In the genomic region with DNA sequence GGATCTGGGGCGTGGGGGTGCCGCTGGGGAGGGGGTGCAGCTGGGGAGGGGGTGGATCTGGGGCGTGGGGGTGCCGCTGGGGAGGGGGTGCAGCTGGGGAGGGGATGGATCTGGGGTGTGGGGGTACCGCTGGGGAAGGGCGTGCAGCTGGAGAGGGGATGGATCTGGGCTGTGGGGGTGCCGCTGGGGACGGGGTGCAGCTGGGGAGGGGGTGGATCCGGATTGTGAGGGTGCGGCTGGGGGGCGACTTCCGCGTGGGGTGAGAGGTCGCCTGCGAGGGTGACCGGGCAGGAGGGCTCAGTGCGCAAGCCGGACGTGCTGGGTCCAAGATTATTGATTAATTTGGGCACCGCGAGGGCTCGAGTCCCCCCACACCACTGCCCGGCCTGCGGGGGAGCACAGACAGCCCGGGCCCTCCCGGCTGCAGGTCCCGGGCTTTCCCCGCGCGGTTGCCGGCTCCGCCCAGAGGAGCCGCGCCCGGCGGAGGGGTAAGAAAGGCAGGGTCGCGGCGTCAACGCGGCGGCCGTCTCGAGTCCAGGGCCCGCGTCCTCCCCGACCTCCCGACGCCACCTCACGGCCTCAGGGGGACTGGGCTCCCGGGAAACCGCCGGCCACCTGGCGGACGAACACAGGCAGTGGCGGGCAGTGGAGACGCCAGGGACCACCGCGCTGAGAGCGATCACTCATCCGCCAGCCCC, we compare ENCODE assay signal across 1 cellular context.
TF ChIP-seq lines count a peak whose summit lies in the region.

No MANE protein-coding gene starts in this region.

TF ChIP-seq in HepG2, 621 proteins besides CTCF, POLR2A, EP300 and RAD21 (continued from another document and continues in another):
- TF ChIP-seq, protein P1, sequence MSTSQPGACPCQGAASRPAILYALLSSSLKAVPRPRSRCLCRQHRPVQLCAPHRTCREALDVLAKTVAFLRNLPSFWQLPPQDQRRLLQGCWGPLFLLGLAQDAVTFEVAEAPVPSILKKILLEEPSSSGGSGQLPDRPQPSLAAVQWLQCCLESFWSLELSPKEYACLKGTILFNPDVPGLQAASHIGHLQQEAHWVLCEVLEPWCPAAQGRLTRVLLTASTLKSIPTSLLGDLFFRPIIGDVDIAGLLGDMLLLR (CRISPR knock-in tag; IDR thresholded peaks at IDR 0.05): no peak
- TF ChIP-seq, protein P2, sequence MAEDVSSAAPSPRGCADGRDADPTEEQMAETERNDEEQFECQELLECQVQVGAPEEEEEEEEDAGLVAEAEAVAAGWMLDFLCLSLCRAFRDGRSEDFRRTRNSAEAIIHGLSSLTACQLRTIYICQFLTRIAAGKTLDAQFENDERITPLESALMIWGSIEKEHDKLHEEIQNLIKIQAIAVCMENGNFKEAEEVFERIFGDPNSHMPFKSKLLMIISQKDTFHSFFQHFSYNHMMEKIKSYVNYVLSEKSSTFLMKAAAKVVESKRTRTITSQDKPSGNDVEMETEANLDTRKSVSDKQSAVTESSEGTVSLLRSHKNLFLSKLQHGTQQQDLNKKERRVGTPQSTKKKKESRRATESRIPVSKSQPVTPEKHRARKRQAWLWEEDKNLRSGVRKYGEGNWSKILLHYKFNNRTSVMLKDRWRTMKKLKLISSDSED (CRISPR knock-in tag; IDR thresholded peaks at IDR 0.05): no peak
- TF ChIP-seq BRD4 (CRISPR knock-in tag; IDR thresholded peaks at IDR 0.05): 0 out of 2 replicates have a peak, but pooled peaks have one; percentile 20
- TF ChIP-seq ZBTB21 (CRISPR knock-in tag; IDR thresholded peaks at IDR 0.05): no peak
- no peak for TF ChIP-seq ZNF557 (CRISPR knock-in tag; IDR thresholded peaks at IDR 0.05)
- no peak for TF ChIP-seq TBL1XR1 (IDR thresholded peaks at IDR 0.05; ENCODE audit: borderline replicate concordance, low read length, partially characterized antibody)
- no peak for TF ChIP-seq NCOA5 (CRISPR knock-in tag; IDR thresholded peaks at IDR 0.05)
- TF ChIP-seq GLI4 (CRISPR knock-in tag; IDR thresholded peaks at IDR 0.05; ENCODE audit: borderline replicate concordance): no peak
- TF ChIP-seq HNF4G (IDR thresholded peaks at IDR 0.05; ENCODE audit: borderline replicate concordance, low read depth, low read length): no peak
- TF ChIP-seq HNF4G (CRISPR knock-in tag; IDR thresholded peaks at IDR 0.05; ENCODE audit: borderline replicate concordance, low read depth): no peak
- no peak for TF ChIP-seq ZNF562 (CRISPR knock-in tag; IDR thresholded peaks at IDR 0.05; ENCODE audit: borderline replicate concordance)
- peak; percentile 45 for TF ChIP-seq ONECUT2 (CRISPR knock-in tag; IDR thresholded peaks at IDR 0.05)
- no peak for TF ChIP-seq ZNF432 (CRISPR knock-in tag; IDR thresholded peaks at IDR 0.05; ENCODE audit: borderline replicate concordance)
- no peak for TF ChIP-seq AKAP8 (CRISPR knock-in tag; IDR thresholded peaks at IDR 0.05)
- peak; percentile 54; the same call in 1 of the 2 replicates for TF ChIP-seq MYC (CRISPR knock-in tag; IDR thresholded peaks at IDR 0.05; ENCODE audit: borderline replicate concordance)
- TF ChIP-seq ZBTB3 (CRISPR knock-in tag; IDR thresholded peaks at IDR 0.05; ENCODE audit: borderline replicate concordance, low read depth): no peak
- TF ChIP-seq, protein P3, sequence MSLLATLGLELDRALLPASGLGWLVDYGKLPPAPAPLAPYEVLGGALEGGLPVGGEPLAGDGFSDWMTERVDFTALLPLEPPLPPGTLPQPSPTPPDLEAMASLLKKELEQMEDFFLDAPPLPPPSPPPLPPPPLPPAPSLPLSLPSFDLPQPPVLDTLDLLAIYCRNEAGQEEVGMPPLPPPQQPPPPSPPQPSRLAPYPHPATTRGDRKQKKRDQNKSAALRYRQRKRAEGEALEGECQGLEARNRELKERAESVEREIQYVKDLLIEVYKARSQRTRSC (CRISPR knock-in tag; IDR thresholded peaks at IDR 0.05; ENCODE audit: low read depth): no peak
- TF ChIP-seq, protein P4, sequence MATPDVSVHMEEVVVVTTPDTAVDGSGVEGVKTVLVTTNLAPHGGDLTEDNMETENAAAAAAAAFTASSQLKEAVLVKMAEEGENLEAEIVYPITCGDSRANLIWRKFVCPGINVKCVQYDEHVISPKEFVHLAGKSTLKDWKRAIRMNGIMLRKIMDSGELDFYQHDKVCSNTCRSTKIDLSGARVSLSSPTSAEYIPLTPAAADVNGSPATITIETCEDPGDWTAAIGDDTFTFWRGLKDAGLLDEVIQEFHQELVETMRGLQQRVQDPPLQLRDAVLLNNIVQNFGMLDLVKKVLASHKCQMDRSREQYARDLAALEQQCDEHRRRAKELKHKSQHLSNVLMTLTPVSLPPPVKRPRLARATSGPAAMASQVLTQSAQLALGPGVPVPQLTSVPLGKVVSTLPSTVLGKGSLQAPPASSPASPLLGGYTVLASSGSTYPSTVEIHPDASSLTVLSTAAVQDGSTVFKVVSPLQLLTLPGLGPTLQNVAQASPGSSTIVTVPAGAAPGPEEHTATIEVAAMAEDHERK (CRISPR knock-in tag; IDR thresholded peaks at IDR 0.05; ENCODE audit: low read depth): no peak
- TF ChIP-seq ZNF44 (CRISPR knock-in tag; IDR thresholded peaks at IDR 0.05): no peak
- TF ChIP-seq RFX3 (CRISPR knock-in tag; IDR thresholded peaks at IDR 0.05): no peak
- TF ChIP-seq, protein P5, sequence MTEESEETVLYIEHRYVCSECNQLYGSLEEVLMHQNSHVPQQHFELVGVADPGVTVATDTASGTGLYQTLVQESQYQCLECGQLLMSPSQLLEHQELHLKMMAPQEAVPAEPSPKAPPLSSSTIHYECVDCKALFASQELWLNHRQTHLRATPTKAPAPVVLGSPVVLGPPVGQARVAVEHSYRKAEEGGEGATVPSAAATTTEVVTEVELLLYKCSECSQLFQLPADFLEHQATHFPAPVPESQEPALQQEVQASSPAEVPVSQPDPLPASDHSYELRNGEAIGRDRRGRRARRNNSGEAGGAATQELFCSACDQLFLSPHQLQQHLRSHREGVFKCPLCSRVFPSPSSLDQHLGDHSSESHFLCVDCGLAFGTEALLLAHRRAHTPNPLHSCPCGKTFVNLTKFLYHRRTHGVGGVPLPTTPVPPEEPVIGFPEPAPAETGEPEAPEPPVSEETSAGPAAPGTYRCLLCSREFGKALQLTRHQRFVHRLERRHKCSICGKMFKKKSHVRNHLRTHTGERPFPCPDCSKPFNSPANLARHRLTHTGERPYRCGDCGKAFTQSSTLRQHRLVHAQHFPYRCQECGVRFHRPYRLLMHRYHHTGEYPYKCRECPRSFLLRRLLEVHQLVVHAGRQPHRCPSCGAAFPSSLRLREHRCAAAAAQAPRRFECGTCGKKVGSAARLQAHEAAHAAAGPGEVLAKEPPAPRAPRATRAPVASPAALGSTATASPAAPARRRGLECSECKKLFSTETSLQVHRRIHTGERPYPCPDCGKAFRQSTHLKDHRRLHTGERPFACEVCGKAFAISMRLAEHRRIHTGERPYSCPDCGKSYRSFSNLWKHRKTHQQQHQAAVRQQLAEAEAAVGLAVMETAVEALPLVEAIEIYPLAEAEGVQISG (CRISPR knock-in tag; IDR thresholded peaks at IDR 0.05): peak; percentile 31; the same call in 1 of the 2 replicates
- TF ChIP-seq ZNF143 (CRISPR knock-in tag; IDR thresholded peaks at IDR 0.05): no peak
- TF ChIP-seq, protein P6, sequence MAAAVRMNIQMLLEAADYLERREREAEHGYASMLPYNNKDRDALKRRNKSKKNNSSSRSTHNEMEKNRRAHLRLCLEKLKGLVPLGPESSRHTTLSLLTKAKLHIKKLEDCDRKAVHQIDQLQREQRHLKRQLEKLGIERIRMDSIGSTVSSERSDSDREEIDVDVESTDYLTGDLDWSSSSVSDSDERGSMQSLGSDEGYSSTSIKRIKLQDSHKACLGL (CRISPR knock-in tag; IDR thresholded peaks at IDR 0.05): no peak; the same call in 1 of the 2 replicates
- TF ChIP-seq SUZ12 (IDR thresholded peaks at IDR 0.05; ENCODE audit: low read depth, low read length): no peak
- TF ChIP-seq ZNF232 (CRISPR knock-in tag; IDR thresholded peaks at IDR 0.05; ENCODE audit: borderline replicate concordance): 0 out of 2 replicates have a peak, but pooled peaks have one; percentile 12
- TF ChIP-seq FOXC1 (CRISPR knock-in tag; IDR thresholded peaks at IDR 0.05; ENCODE audit: borderline replicate concordance): no peak
- no peak for TF ChIP-seq HMG20A (CRISPR knock-in tag; IDR thresholded peaks at IDR 0.05; ENCODE audit: borderline replicate concordance)
- no peak for TF ChIP-seq ZNF431 (CRISPR knock-in tag; IDR thresholded peaks at IDR 0.05; ENCODE audit: borderline replicate concordance, low read depth)
- TF ChIP-seq ZKSCAN5 (CRISPR knock-in tag; IDR thresholded peaks at IDR 0.05): no peak
- no peak for TF ChIP-seq ZNF274 (CRISPR knock-in tag; IDR thresholded peaks at IDR 0.05)
- TF ChIP-seq, protein P7, sequence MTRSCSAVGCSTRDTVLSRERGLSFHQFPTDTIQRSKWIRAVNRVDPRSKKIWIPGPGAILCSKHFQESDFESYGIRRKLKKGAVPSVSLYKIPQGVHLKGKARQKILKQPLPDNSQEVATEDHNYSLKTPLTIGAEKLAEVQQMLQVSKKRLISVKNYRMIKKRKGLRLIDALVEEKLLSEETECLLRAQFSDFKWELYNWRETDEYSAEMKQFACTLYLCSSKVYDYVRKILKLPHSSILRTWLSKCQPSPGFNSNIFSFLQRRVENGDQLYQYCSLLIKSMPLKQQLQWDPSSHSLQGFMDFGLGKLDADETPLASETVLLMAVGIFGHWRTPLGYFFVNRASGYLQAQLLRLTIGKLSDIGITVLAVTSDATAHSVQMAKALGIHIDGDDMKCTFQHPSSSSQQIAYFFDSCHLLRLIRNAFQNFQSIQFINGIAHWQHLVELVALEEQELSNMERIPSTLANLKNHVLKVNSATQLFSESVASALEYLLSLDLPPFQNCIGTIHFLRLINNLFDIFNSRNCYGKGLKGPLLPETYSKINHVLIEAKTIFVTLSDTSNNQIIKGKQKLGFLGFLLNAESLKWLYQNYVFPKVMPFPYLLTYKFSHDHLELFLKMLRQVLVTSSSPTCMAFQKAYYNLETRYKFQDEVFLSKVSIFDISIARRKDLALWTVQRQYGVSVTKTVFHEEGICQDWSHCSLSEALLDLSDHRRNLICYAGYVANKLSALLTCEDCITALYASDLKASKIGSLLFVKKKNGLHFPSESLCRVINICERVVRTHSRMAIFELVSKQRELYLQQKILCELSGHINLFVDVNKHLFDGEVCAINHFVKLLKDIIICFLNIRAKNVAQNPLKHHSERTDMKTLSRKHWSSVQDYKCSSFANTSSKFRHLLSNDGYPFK (CRISPR knock-in tag; IDR thresholded peaks at IDR 0.05; ENCODE audit: borderline replicate concordance): no peak; the same call in 1 of the 2 replicates
- TF ChIP-seq, protein P8, sequence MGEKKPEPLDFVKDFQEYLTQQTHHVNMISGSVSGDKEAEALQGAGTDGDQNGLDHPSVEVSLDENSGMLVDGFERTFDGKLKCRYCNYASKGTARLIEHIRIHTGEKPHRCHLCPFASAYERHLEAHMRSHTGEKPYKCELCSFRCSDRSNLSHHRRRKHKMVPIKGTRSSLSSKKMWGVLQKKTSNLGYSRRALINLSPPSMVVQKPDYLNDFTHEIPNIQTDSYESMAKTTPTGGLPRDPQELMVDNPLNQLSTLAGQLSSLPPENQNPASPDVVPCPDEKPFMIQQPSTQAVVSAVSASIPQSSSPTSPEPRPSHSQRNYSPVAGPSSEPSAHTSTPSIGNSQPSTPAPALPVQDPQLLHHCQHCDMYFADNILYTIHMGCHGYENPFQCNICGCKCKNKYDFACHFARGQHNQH (CRISPR knock-in tag; IDR thresholded peaks at IDR 0.05): 0 out of 2 replicates have a peak, but pooled peaks have one; percentile 16
- TF ChIP-seq ZSCAN12 (CRISPR knock-in tag; IDR thresholded peaks at IDR 0.05): no peak
- TF ChIP-seq MIER3 (CRISPR knock-in tag; IDR thresholded peaks at IDR 0.05; ENCODE audit: borderline replicate concordance): no peak
- TF ChIP-seq, protein P9, sequence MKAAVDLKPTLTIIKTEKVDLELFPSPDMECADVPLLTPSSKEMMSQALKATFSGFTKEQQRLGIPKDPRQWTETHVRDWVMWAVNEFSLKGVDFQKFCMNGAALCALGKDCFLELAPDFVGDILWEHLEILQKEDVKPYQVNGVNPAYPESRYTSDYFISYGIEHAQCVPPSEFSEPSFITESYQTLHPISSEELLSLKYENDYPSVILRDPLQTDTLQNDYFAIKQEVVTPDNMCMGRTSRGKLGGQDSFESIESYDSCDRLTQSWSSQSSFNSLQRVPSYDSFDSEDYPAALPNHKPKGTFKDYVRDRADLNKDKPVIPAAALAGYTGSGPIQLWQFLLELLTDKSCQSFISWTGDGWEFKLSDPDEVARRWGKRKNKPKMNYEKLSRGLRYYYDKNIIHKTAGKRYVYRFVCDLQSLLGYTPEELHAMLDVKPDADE (CRISPR knock-in tag; IDR thresholded peaks at IDR 0.05): 0 out of 2 replicates have a peak, but pooled peaks have one; percentile 27
- TF ChIP-seq MEF2D (CRISPR knock-in tag; IDR thresholded peaks at IDR 0.05): no peak
- TF ChIP-seq ZNF136 (CRISPR knock-in tag; IDR thresholded peaks at IDR 0.05; ENCODE audit: low read depth): no peak
- TF ChIP-seq ZNF891 (CRISPR knock-in tag; IDR thresholded peaks at IDR 0.05): no peak
- TF ChIP-seq ZNF124 (CRISPR knock-in tag; IDR thresholded peaks at IDR 0.05): 0 out of 2 replicates have a peak, but pooled peaks have one; percentile 56
- no peak for TF ChIP-seq BHLHE40 (IDR thresholded peaks at IDR 0.05; ENCODE audit: low read length)
- TF ChIP-seq ZNF24 (IDR thresholded peaks at IDR 0.05): no peak
- TF ChIP-seq, protein P10, sequence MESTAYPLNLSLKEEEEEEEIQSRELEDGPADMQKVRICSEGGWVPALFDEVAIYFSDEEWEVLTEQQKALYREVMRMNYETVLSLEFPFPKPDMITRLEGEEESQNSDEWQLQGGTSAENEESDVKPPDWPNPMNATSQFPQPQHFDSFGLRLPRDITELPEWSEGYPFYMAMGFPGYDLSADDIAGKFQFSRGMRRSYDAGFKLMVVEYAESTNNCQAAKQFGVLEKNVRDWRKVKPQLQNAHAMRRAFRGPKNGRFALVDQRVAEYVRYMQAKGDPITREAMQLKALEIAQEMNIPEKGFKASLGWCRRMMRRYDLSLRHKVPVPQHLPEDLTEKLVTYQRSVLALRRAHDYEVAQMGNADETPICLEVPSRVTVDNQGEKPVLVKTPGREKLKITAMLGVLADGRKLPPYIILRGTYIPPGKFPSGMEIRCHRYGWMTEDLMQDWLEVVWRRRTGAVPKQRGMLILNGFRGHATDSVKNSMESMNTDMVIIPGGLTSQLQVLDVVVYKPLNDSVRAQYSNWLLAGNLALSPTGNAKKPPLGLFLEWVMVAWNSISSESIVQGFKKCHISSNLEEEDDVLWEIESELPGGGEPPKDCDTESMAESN (CRISPR knock-in tag; conservative IDR thresholded peaks at IDR 0.05): peak; percentile 16; the same call in 1 of the 2 replicates
- no peak; the same call in 1 of the 2 replicates for TF ChIP-seq ZNF788 (CRISPR knock-in tag; IDR thresholded peaks at IDR 0.05; ENCODE audit: borderline replicate concordance)
- TF ChIP-seq ZNF607 (CRISPR knock-in tag; IDR thresholded peaks at IDR 0.05; ENCODE audit: borderline replicate concordance): peak; percentile 83; the same call in 1 of the 2 replicates
- no peak for TF ChIP-seq ARHGAP35 (CRISPR knock-in tag; IDR thresholded peaks at IDR 0.05; ENCODE audit: borderline replicate concordance)
